ENCODE assay signal across 9 cellular contexts in the genomic region with DNA sequence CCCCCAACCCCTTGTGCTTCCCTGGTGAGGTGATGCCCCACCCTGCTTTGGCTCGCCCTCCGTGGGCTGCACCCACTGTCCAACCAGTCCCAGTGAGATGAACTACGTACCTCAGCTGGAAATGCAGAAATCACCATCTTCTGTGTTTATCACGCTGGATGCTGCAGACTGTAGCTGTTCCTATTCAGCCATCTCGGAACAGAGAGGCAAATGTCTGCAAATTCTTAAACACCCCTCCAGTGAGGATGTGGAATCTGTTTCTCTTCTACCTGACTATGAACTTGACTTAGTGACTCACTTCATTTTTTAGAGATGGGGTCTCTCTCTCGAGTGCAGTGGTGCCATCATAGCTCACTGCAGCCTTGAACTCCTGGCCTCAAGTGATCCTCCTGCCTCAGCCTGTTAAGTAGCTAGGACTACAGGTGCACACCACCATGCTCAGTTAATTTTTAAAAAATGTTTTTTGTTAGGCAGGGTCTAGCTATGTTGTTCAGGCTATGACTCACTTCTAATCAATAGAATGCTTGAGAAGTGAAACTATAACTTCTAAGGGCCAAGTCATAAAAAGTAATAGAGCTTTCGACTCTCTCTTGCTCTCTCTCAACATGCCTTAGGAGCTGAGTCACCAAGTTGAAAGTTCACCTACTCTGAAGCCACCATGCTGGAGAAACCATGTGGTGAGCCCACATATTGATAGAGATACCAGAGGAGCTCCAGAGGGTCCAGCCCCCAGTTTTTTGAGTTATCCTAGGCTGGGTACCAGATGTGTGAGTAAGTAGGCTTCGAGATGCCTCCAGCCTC. TPM values are rescaled to one million over a fixed set of nuclear protein-coding genes. Genes with fewer than 3 reads are reported as not detected.
DNase-seq lines count a peak whose midpoint lies in the region; ATAC-seq, FAIRE-seq and TF ChIP-seq lines count a peak whose summit lies in the region.
"Had no signal": no experiment of that assay in that cellular context is flagged by ENCODE, and none has a peak within 500 bp of the region (broad histone marks: within the 10 kb centered on the region; RNA-seq: fewer than 3 reads in every experiment).

No MANE protein-coding gene starts in this region.

- intact Hi-C loops in pancreas (cut with DNase I): no loop called here
- intact Hi-C loops in Right ventricle myocardium superior (cut with DNase I): no loop called here

- H3K27ac Mint-ChIP-seq in activated CD4-positive, alpha-beta memory T cell treated with anti-CD3 and anti-CD28 coated beads, Interleukin-2, amount 10 ng/mL, durations not matched to agents 7 days and 5 days: peak overlapping the region; percentile 37

- 78 to 82% methylated on average over 8 of the region's 8 CpGs for WGBS in pancreas, 2 donors

- FAIRE-seq in pancreas (lab: Jason Lieb, UNC): no peak

- peak; percentile 26 for DNase-seq in activated CD4-positive, alpha-beta memory T cell treated with anti-CD3 and anti-CD28 coated beads, Interleukin-2, amount 10 ng/mL, durations not matched to agents 7 days and 5 days
- DNase-seq in pancreas: no peak
- DNase-seq in mesenteric fat pad (ENCODE audit: low spot score): no peak
- no peak for DNase-seq in DMS153 treated with DMSO at 0.1 percent for 48 hours (lab: John Stamatoyannopoulos, UW; ENCODE audit: unreplicated experiment)
- DNase-seq in Right ventricle myocardium superior: no peak

- H3K27me3 ChIP-seq in pancreas: no peaks in the 10 kb centered on the region

- no peak overlapping the region for H3K27ac ChIP-seq in pancreas
- H3K27ac ChIP-seq: skin epidermis had no signal

- H3K36me3 Mint-ChIP-seq in activated CD4-positive, alpha-beta memory T cell treated with anti-CD3 and anti-CD28 coated beads, Interleukin-2, amount 10 ng/mL, durations not matched to agents 7 days and 5 days (ENCODE audit: low read depth): peaks cover 6% of the 10 kb centered on the region

- H3K9me3 Mint-ChIP-seq in activated CD4-positive, alpha-beta memory T cell treated with anti-CD3 and anti-CD28 coated beads, Interleukin-2, amount 10 ng/mL, durations not matched to agents 7 days and 5 days: peaks cover 9% of the 10 kb centered on the region

- ATAC-seq in GM18861 (IDR thresholded peaks at IDR 0.05; ENCODE audit: unreplicated experiment) (peak; percentile 95), HG03064 (IDR thresholded peaks at IDR 0.05; ENCODE audit: low read depth, unreplicated experiment) (peak; percentile 96), pancreas (peak; percentile 64 to 80 (median 79)), Right ventricle myocardium superior (ENCODE audit: poor library complexity) (no peak), GM18873 (IDR thresholded peaks at IDR 0.05; ENCODE audit: low FRiP score, unreplicated experiment) (no peak)

- POLR2A ChIA-PET in activated CD4-positive, alpha-beta memory T cell treated with anti-CD3 and anti-CD28 coated beads, Interleukin-2, amount 10 ng/mL, durations not matched to agents 7 days and 5 days (lab: Charles Lee): interaction anchor here (1.0 to 2.2 kb wide), 5 partner anchors 11 to 107 kb away, joined by 3 to 21 read pairs (median 8); partner anchors contain the start of genes DTX3L, PARP14, PARP15 and PARP9

- H3K9me3 ChIP-seq in pancreas: no peaks in the 10 kb centered on the region

- peaks cover 17% of the 10 kb centered on the region for H3K4me1 Mint-ChIP-seq in activated CD4-positive, alpha-beta memory T cell treated with anti-CD3 and anti-CD28 coated beads, Interleukin-2, amount 10 ng/mL, durations not matched to agents 7 days and 5 days

- H3K4me3 Mint-ChIP-seq in activated CD4-positive, alpha-beta memory T cell treated with anti-CD3 and anti-CD28 coated beads, Interleukin-2, amount 10 ng/mL, durations not matched to agents 7 days and 5 days: no peak overlapping the region

- TF ChIP-seq CTCF in pancreas (IDR thresholded peaks at IDR 0.05): no peak

- H3K4me1 ChIP-seq in pancreas: no peaks in the 10 kb centered on the region

- CTCF ChIA-PET in activated CD4-positive, alpha-beta memory T cell treated with anti-CD3 and anti-CD28 coated beads, Interleukin-2, amount 10 ng/mL, durations not matched to agents 7 days and 5 days (lab: Charles Lee): interaction anchor here (1.1 to 2.4 kb wide), 3 partner anchors 11 to 285 kb away, joined by 3 to 22 read pairs (median 8); partner anchors contain the start of genes FAM162A and PARP14

- H3K36me3 ChIP-seq in pancreas: no peaks in the 10 kb centered on the region

- H3K27me3 Mint-ChIP-seq in activated CD4-positive, alpha-beta memory T cell treated with anti-CD3 and anti-CD28 coated beads, Interleukin-2, amount 10 ng/mL, durations not matched to agents 7 days and 5 days: no peaks in the 10 kb centered on the region

- H3K4me3 ChIP-seq in pancreas: no peak overlapping the region
- H3K4me3 ChIP-seq: skin epidermis had no signal

RNA-seq across cellular contexts. Expression of gene PARP14, which starts 11.5 kb away (rescaled TPM):
- 100 to 1,000 TPM; 132 to 140 TPM for total RNA-seq in activated CD4-positive, alpha-beta memory T cell treated with anti-CD3 and anti-CD28 coated beads, Interleukin-2, amount 10 ng/mL, durations not matched to agents 7 days and 5 days
- total RNA-seq in pancreas: 10 to 100 TPM in 5 of 6 donors, 1 to 10 TPM in 1; 7.6 to 27.7 (median 13.4) TPM
- polyA plus RNA-seq in pancreas: 10 to 100 TPM in 1 of 2 donors, 1 to 10 TPM in 1; 7.2 to 11.3 TPM
- 51.1 TPM for total RNA-seq in mesenteric fat pad
- 10.6 TPM for total RNA-seq in Right ventricle myocardium superior

Comparison
In these comparisons a context has a peak if more than half of its experiments do, and no peak if none do; other contexts are left out.
1. ATAC-seq: peak in GM18861 (single experiment), HG03064 (single experiment) and pancreas (4 of 4); none in Right ventricle myocardium superior (single experiment) and GM18873 (single experiment).